In the genomic region with DNA sequence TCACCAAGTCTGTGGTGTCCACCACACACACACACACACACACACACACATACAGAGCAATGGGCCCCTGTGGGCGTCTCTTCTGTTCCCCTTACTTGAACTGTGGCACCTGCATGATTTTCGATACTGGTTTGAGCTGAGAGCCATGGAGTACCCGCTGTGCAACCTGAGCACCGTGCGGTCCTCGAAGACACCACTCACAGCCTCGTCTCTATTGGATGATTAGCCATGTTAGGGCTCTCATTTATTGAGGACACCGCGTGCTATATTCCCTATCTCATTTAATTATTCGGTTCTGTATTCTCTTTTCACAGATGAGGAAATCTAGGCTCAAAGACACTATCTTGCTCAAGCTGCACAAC, we compare ENCODE assay signal across 7 cellular contexts. TPM values are rescaled to one million over a fixed set of nuclear protein-coding genes. Genes with fewer than 3 reads are reported as not detected.
A peak's percentile ranks its signal among the peaks of the same experiment; 100 is the strongest.
DNase-seq lines count a peak whose midpoint lies in the region; ATAC-seq and TF ChIP-seq lines count a peak whose summit lies in the region.

No MANE protein-coding gene starts in this region.

- DNase-seq in GM12865 (ENCODE audit: low read depth) = peak; percentile 7
- peak; percentile 76 for DNase-seq in NCI-H748 (lab: John Stamatoyannopoulos, UW; ENCODE audit: unreplicated experiment)
- DNase-seq in epithelial cell of proximal tubule (ENCODE audit: low read depth) = no peak
- no peak for DNase-seq in sciatic nerve (ENCODE audit: low spot score)
- no peak for DNase-seq in GOT3 (lab: John Stamatoyannopoulos, UW)
- DNase-seq in posterior cingulate gyrus = no peak
- DNase-seq in NCI-H2196 treated with DMSO at 0.1 percent for 48 hours (lab: John Stamatoyannopoulos, UW; ENCODE audit: unreplicated experiment) = no peak

- H3K4me3 ChIP-seq in GM12865 (ENCODE audit: low read depth, low read length) (no peak overlapping the region), epithelial cell of proximal tubule (ENCODE audit: low read depth, low read length) (peak overlapping the region; percentile 70)

- ATAC-seq in sciatic nerve = peak; percentile 7

- intact Hi-C loops in sciatic nerve (cut with DNase I) = no loop called here
- intact Hi-C loops in posterior cingulate gyrus (cut with DNase I) = loop anchor here (5.0 kb wide), 1 partner anchor 54 kb away; no protein-coding TSS in a partner anchor

- no peak for TF ChIP-seq CTCF in GM12865 (IDR thresholded peaks at IDR 0.05; ENCODE audit: insufficient read depth, low read depth, low read length, missing control alignments)
- TF ChIP-seq CTCF in epithelial cell of proximal tubule (conservative IDR thresholded peaks at IDR 0.05; ENCODE audit: low read depth, low read length) = no peak

RNA-seq across cellular contexts. Expression of a gene that starts 0.6 kb away (rescaled TPM):
- total RNA-seq in epithelial cell of proximal tubule = 1.7 and 4.0 TPM in 2 replicates
- total RNA-seq in sciatic nerve = 18.7 TPM

Comparison
In these comparisons a context has a peak if more than half of its experiments do, and no peak if none do; other contexts are left out.
1. DNase-seq: peak in GM12865 (single experiment) and NCI-H748 (single experiment); none in epithelial cell of proximal tubule (single experiment), sciatic nerve (single experiment), GOT3 (single experiment), posterior cingulate gyrus (0 of 10) and NCI-H2196 treated with DMSO at 0.1 percent for 48 hours (single experiment).